In the genomic region with DNA sequence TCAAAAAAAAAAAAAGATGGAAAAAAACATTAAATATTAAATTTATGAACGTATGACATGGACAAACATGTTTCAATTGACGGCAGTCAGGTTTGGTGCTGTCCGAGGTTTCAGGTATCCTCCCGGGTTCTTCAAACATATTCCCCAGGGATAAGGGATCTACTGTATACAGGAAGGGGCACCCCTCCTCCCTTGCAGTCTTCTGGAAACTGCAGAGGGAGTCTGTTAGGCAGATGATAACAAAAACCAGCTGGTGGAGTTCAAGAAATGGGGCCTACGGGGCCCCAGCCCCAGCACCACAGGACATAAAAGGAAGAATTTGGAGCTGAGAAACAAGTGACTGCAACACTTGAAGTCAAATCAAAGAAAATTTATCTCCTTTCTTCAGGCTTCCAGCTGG, we compare ENCODE assay signal across 16 cellular contexts. TPM values are rescaled to one million over a fixed set of nuclear protein-coding genes. Genes with fewer than 3 reads are reported as not detected.
"Had no signal": no experiment of that assay in that cellular context is flagged by ENCODE, and none has a peak within 500 bp of the region (broad histone marks: within the 10 kb centered on the region; RNA-seq: fewer than 3 reads in every experiment).

No MANE protein-coding gene starts in this region.

- H3K27me3 ChIP-seq: cardiac muscle cell, gastroesophageal sphincter, neutrophil, right lobe of liver, spleen had no signal

- H3K4me3 ChIP-seq: cardiac muscle cell, gastroesophageal sphincter, right lobe of liver, spleen had no signal

- H3K9me3 ChIP-seq: gastroesophageal sphincter, neutrophil, right lobe of liver, spleen had no signal

- H3K27ac ChIP-seq: cardiac muscle cell, gastroesophageal sphincter, neutrophil, right lobe of liver, spleen had no signal

- ATAC-seq: activated naive CD8-positive, alpha-beta T cell treated with anti-CD3 and anti-CD28 coated beads, Interleukin-2, amount 50 U/mL, for 24 hours; activated T-cell treated with anti-CD3 and anti-CD28 coated beads, Interleukin-2, amount 50 U/mL, for 72 hours; gastroesophageal sphincter; right lobe of liver; stimulated activated naive CD8-positive, alpha-beta T cell treated with anti-CD3 and anti-CD28 coated beads, Interleukin-15, Interleukin-2, amounts not matched to agents 100 U/mL and 50 U/mL, for 24 hours had no signal

- DNase-seq: activated CD4-positive, alpha-beta memory T cell treated with anti-CD3 and anti-CD28 coated beads for 36 hours; activated CD4-positive, CD25-positive, alpha-beta regulatory T cell treated with anti-CD3 and anti-CD28 coated beads, Interleukin-2, amount 50 U/mL, for 72 hours; activated naive CD4-positive, alpha-beta T cell; activated naive CD8-positive, alpha-beta T cell treated with anti-CD3 and anti-CD28 coated beads, Interleukin-2, amount 50 U/mL, for 24 hours; activated T-cell treated with anti-CD3 and anti-CD28 coated beads, Interleukin-2, amount 50 U/mL, for 72 hours; effector CD4-positive, alpha-beta T cell; naive B cell; posterior cingulate gyrus; spleen; stimulated activated CD4-positive, alpha-beta T cell treated with anti-CD3 and anti-CD28 coated beads, Interleukin-2, amount 100 ng/mL, for 24 hours; stimulated activated naive CD8-positive, alpha-beta T cell treated with anti-CD3 and anti-CD28 coated beads, Interleukin-15, Interleukin-2, amounts not matched to agents 100 U/mL and 50 U/mL, for 24 hours had no signal

RNA-seq across cellular contexts. Expression of a gene that starts 42.8 kb away (rescaled TPM):
- total RNA-seq: temporal lobe had no signal
